In the genomic region with DNA sequence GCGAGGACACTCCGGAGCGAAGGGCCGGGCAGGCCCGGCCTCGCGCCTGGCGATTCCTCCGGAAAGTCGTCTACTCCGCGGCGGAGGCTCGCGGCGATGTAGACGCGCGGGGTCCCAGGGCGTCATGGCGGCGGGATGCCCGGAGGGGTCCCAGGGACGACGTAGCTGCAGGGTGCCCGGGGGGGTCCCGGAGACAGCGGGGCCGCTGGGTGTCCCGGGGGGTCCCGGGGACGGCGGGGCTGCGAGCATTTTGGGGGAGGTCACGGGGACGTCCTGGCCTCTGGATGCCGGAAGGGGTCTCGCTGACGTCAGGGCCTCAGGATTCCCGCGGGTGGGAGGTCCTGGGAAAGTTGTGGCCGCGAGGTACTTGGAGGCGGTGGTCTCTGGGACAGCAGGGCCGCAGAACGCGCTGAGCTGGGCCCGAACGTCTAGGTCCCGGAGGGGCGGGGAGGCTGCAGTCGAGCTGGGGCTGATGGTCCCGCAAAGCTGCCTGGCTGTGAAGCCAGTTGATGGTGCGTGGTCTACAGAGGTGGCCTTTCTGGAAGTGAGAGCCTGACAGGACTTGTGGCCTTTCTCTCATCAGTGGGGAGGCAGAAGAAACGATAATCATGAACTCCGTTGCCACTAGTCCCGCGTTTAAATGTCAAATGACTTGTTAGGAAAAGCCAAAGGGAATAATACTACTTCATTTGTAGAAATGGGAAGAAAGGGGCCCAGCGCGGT, we compare ENCODE assay signal across 1 cellular context.
TF ChIP-seq lines count a peak whose summit lies in the region.

No MANE protein-coding gene starts in this region.

TF ChIP-seq in SK-N-SH treated with all-trans-retinoic acid at 6 μM for 48 hours, 23 proteins besides CTCF, POLR2A, EP300 and RAD21 (continued from another document):
- TF ChIP-seq, protein P1, sequence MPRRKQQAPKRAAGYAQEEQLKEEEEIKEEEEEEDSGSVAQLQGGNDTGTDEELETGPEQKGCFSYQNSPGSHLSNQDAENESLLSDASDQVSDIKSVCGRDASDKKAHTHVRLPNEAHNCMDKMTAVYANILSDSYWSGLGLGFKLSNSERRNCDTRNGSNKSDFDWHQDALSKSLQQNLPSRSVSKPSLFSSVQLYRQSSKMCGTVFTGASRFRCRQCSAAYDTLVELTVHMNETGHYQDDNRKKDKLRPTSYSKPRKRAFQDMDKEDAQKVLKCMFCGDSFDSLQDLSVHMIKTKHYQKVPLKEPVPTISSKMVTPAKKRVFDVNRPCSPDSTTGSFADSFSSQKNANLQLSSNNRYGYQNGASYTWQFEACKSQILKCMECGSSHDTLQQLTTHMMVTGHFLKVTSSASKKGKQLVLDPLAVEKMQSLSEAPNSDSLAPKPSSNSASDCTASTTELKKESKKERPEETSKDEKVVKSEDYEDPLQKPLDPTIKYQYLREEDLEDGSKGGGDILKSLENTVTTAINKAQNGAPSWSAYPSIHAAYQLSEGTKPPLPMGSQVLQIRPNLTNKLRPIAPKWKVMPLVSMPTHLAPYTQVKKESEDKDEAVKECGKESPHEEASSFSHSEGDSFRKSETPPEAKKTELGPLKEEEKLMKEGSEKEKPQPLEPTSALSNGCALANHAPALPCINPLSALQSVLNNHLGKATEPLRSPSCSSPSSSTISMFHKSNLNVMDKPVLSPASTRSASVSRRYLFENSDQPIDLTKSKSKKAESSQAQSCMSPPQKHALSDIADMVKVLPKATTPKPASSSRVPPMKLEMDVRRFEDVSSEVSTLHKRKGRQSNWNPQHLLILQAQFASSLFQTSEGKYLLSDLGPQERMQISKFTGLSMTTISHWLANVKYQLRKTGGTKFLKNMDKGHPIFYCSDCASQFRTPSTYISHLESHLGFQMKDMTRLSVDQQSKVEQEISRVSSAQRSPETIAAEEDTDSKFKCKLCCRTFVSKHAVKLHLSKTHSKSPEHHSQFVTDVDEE (CRISPR knock-in tag; IDR thresholded peaks at IDR 0.05), result no peak
- TF ChIP-seq OSR1 (CRISPR knock-in tag; IDR thresholded peaks at IDR 0.05) (no peak), ZNF8 (CRISPR knock-in tag; IDR thresholded peaks at IDR 0.05) (no peak), ESRRG (CRISPR knock-in tag; IDR thresholded peaks at IDR 0.05) (no peak), ZFP30 (CRISPR knock-in tag; IDR thresholded peaks at IDR 0.05) (no peak), ARNTL (CRISPR knock-in tag; IDR thresholded peaks at IDR 0.05; ENCODE audit: borderline replicate concordance, low read depth) (no peak)
